Comparison of ENCODE assay signal across 16 cellular contexts in genomic region chrX:40066700-40067099, GRCh38. TPM values are rescaled to one million over a fixed set of nuclear protein-coding genes. Genes with fewer than 3 reads are reported as not detected.
DNase-seq lines count a peak whose midpoint lies in the region; ATAC-seq and TF ChIP-seq lines count a peak whose summit lies in the region.
"Had no signal": no experiment of that assay in that cellular context is flagged by ENCODE, and none has a peak within 500 bp of the region (broad histone marks: within the 10 kb centered on the region; RNA-seq: fewer than 3 reads in every experiment).

No MANE protein-coding gene starts in this region.

- ATAC-seq in activated CD8-positive, alpha-beta T cell treated with anti-CD3 and anti-CD28 coated beads, Interleukin-2, amount 10 ng/mL, durations not matched to agents 7 days and 5 days, result no peak
- ATAC-seq in activated CD8-positive, alpha-beta T cell treated with anti-CD3 and anti-CD28 coated beads for 36 hours, result no peak
- ATAC-seq in GM21717 (IDR thresholded peaks at IDR 0.05; ENCODE audit: unreplicated experiment), result no peak
- ATAC-seq: A549, GM12878, GM23338 had no signal

- TF ChIP-seq CTCF in activated CD8-positive, alpha-beta T cell treated with anti-CD3 and anti-CD28 coated beads for 36 hours (IDR thresholded peaks at IDR 0.05), result no peak

- H4K20me1 ChIP-seq in BLaER1 treated with 17β-estradiol and CSF1 and Interleukin-3, amounts not matched to agents 10 nM and 100 nM, result peaks cover 68 to 89% (median 77%) of the 10 kb centered on the region in 11 experiments; a peak in 20 of 22 replicates

- H3K27me3 ChIP-seq in BLaER1 treated with 17β-estradiol and CSF1 and Interleukin-3, amounts not matched to agents 10 nM and 100 nM, result no peaks in the 10 kb centered on the region
- H3K27me3 ChIP-seq in CD4-positive, alpha-beta memory T cell (ENCODE audit: insufficient read depth, low read length), result no peaks in the 10 kb centered on the region
- H3K27me3 ChIP-seq: BE2C had no signal

- POLR2A ChIA-PET in activated CD8-positive, alpha-beta T cell treated with anti-CD3 and anti-CD28 coated beads, Interleukin-2, amount 10 ng/mL, durations not matched to agents 7 days and 5 days (lab: Charles Lee), result interaction anchor here (1.9 kb wide), 1 partner anchor 31 kb away, joined by 11 read pairs; the partner anchor contains the start of gene BCOR
- POLR2A ChIA-PET in activated CD8-positive, alpha-beta T cell treated with anti-CD3 and anti-CD28 coated beads for 36 hours (lab: Charles Lee), result no interaction called here
- POLR2A ChIA-PET in CD4-positive, alpha-beta memory T cell (lab: Charles Lee; ENCODE audit: partially characterized antibody), result interaction anchor here (1.6 kb wide), 1 partner anchor 31 kb away, joined by 4 read pairs; the partner anchor contains the start of gene BCOR

- H3K4me3 Mint-ChIP-seq in activated CD8-positive, alpha-beta T cell treated with anti-CD3 and anti-CD28 coated beads, Interleukin-2, amount 10 ng/mL, durations not matched to agents 7 days and 5 days, result no peak overlapping the region
- no peak overlapping the region for H3K4me3 Mint-ChIP-seq in activated CD8-positive, alpha-beta T cell treated with anti-CD3 and anti-CD28 coated beads for 36 hours
- no peak overlapping the region for H3K4me3 Mint-ChIP-seq in CD4-positive, alpha-beta memory T cell
- H3K4me3 Mint-ChIP-seq: GM23338, IgD-negative memory B cell had no signal

- H3K9me3 ChIP-seq in BLaER1 treated with 17β-estradiol and CSF1 and Interleukin-3, amounts not matched to agents 10 nM and 100 nM (replicated peaks in 1 of 11), result 0 out of 22 replicates have a peak, but pooled peaks cover 0 to 6% (median 0%) of the 10 kb centered on the region in 11 experiments
- no peaks in the 10 kb centered on the region for H3K9me3 ChIP-seq in CD4-positive, alpha-beta memory T cell (ENCODE audit: control insufficient read depth in 1 of 2, low read length in 2 of 2)
- H3K9me3 ChIP-seq: A549, BE2C had no signal

- peak overlapping the region; percentile 90 for H3K27ac Mint-ChIP-seq in activated CD8-positive, alpha-beta T cell treated with anti-CD3 and anti-CD28 coated beads, Interleukin-2, amount 10 ng/mL, durations not matched to agents 7 days and 5 days
- H3K27ac Mint-ChIP-seq in activated CD8-positive, alpha-beta T cell treated with anti-CD3 and anti-CD28 coated beads for 36 hours, result no peak overlapping the region
- peak overlapping the region in 4 of 7 donors; percentile 22 to 72 (median 42) for H3K27ac Mint-ChIP-seq in CD4-positive, alpha-beta memory T cell
- H3K27ac Mint-ChIP-seq: GM23338 had no signal

- intact Hi-C loops in activated CD8-positive, alpha-beta T cell treated with anti-CD3 and anti-CD28 coated beads for 36 hours (cut with micrococcal nuclease), result no loop called here
- intact Hi-C loops in CD4-positive, alpha-beta memory T cell (cut with micrococcal nuclease), result loop anchor here (5.0 kb wide), 1 partner anchor 334 kb away; no protein-coding TSS in a partner anchor

- H3K9ac ChIP-seq in BLaER1 treated with 17β-estradiol and CSF1 and Interleukin-3, amounts not matched to agents 10 nM and 100 nM, result no peak overlapping the region

- TF ChIP-seq POLR2A in erythroblast (IDR thresholded peaks at IDR 0.05; ENCODE audit: low read length), result no peak

- no peak for DNase-seq in activated CD8-positive, alpha-beta T cell treated with anti-CD3 and anti-CD28 coated beads, Interleukin-2, amount 10 ng/mL, durations not matched to agents 7 days and 5 days
- DNase-seq in activated CD8-positive, alpha-beta T cell treated with anti-CD3 and anti-CD28 coated beads for 36 hours, result no peak
- no peak for DNase-seq in CD4-positive, alpha-beta memory T cell
- peak; percentile 30 to 44 for DNase-seq in erythroblast (lab: John Stamatoyannopoulos, UW)
- DNase-seq in pons (ENCODE audit: low spot score), result no peak
- no peak for DNase-seq in SIG-M5 treated with dmso at 0.1 percent for 504 hours (lab: John Stamatoyannopoulos, UW; ENCODE audit: unreplicated experiment)
- DNase-seq: BE2C, Calu3, DMS79, H7 had no signal

- CTCF ChIA-PET in activated CD8-positive, alpha-beta T cell treated with anti-CD3 and anti-CD28 coated beads, Interleukin-2, amount 10 ng/mL, durations not matched to agents 7 days and 5 days (lab: Charles Lee), result no interaction called here
- CTCF ChIA-PET in activated CD8-positive, alpha-beta T cell treated with anti-CD3 and anti-CD28 coated beads for 36 hours (lab: Charles Lee), result no interaction called here
- CTCF ChIA-PET in CD4-positive, alpha-beta memory T cell (lab: Charles Lee; ENCODE audit: partially characterized antibody), result interaction anchor here (1.6 kb wide), 1 partner anchor 27 kb away, joined by 3 read pairs; no protein-coding TSS in a partner anchor

- H3K9me3 Mint-ChIP-seq in activated CD8-positive, alpha-beta T cell treated with anti-CD3 and anti-CD28 coated beads, Interleukin-2, amount 10 ng/mL, durations not matched to agents 7 days and 5 days (ENCODE audit: insufficient read depth), result no peaks in the 10 kb centered on the region
- H3K9me3 Mint-ChIP-seq in activated CD8-positive, alpha-beta T cell treated with anti-CD3 and anti-CD28 coated beads for 36 hours, result no peaks in the 10 kb centered on the region
- H3K9me3 Mint-ChIP-seq in CD4-positive, alpha-beta memory T cell, result no peaks in the 10 kb centered on the region
- H3K9me3 Mint-ChIP-seq: GM23338, IgD-negative memory B cell had no signal

- H3K27ac ChIP-seq in BLaER1 treated with 17β-estradiol and CSF1 and Interleukin-3, amounts not matched to agents 10 nM and 100 nM, result no peak overlapping the region
- no peak overlapping the region for H3K27ac ChIP-seq in CD4-positive, alpha-beta memory T cell (ENCODE audit: low read depth, low read length)
- H3K27ac ChIP-seq: A549 had no signal

- H3K36me3 ChIP-seq in BLaER1 treated with 17β-estradiol and CSF1 and Interleukin-3, amounts not matched to agents 10 nM and 100 nM, result peaks cover 62 to 92% (median 73%) of the 10 kb centered on the region in 11 experiments
- H3K36me3 ChIP-seq in CD4-positive, alpha-beta memory T cell (ENCODE audit: insufficient read depth, low read length), result peaks cover 30% of the 10 kb centered on the region

- H3K36me3 Mint-ChIP-seq in activated CD8-positive, alpha-beta T cell treated with anti-CD3 and anti-CD28 coated beads, Interleukin-2, amount 10 ng/mL, durations not matched to agents 7 days and 5 days (ENCODE audit: low read depth), result peaks cover 67% of the 10 kb centered on the region
- H3K36me3 Mint-ChIP-seq in activated CD8-positive, alpha-beta T cell treated with anti-CD3 and anti-CD28 coated beads for 36 hours (ENCODE audit: low read depth), result peaks cover 52% of the 10 kb centered on the region
- H3K36me3 Mint-ChIP-seq in CD4-positive, alpha-beta memory T cell, result peaks cover 24 to 53% of the 10 kb centered on the region in 2 donors

- H3K4me2 ChIP-seq in BLaER1 treated with 17β-estradiol and CSF1 and Interleukin-3, amounts not matched to agents 10 nM and 100 nM, result peak overlapping the region; percentile 54 to 85 (median 66); a peak in 14 of 22 replicates
- H3K4me2 ChIP-seq: A549, GM23338 had no signal

- no peak overlapping the region for H3K4me3 ChIP-seq in BLaER1 treated with 17β-estradiol and CSF1 and Interleukin-3, amounts not matched to agents 10 nM and 100 nM
- no peak overlapping the region for H3K4me3 ChIP-seq in CD4-positive, alpha-beta memory T cell (ENCODE audit: low read length in 2 of 2)
- H3K4me3 ChIP-seq: A549, GM12878, GM23338 had no signal

- peaks cover 79% of the 10 kb centered on the region for H3K4me1 Mint-ChIP-seq in activated CD8-positive, alpha-beta T cell treated with anti-CD3 and anti-CD28 coated beads, Interleukin-2, amount 10 ng/mL, durations not matched to agents 7 days and 5 days (ENCODE audit: low read depth)
- H3K4me1 Mint-ChIP-seq in activated CD8-positive, alpha-beta T cell treated with anti-CD3 and anti-CD28 coated beads for 36 hours (ENCODE audit: low read depth), result peaks cover 67% of the 10 kb centered on the region
- peaks cover 28 to 54% (median 44%) of the 10 kb centered on the region in 4 donors for H3K4me1 Mint-ChIP-seq in CD4-positive, alpha-beta memory T cell

- peaks cover 29 to 60% (median 54%) of the 10 kb centered on the region in 10 experiments for H3K4me1 ChIP-seq in BLaER1 treated with 17β-estradiol and CSF1 and Interleukin-3, amounts not matched to agents 10 nM and 100 nM
- H3K4me1 ChIP-seq in CD4-positive, alpha-beta memory T cell (ENCODE audit: insufficient read depth, low read length), result peaks cover 49% of the 10 kb centered on the region
- H3K4me1 ChIP-seq: BE2C had no signal

- H3K27me3 Mint-ChIP-seq in activated CD8-positive, alpha-beta T cell treated with anti-CD3 and anti-CD28 coated beads, Interleukin-2, amount 10 ng/mL, durations not matched to agents 7 days and 5 days (ENCODE audit: low read depth), result no peaks in the 10 kb centered on the region
- H3K27me3 Mint-ChIP-seq in activated CD8-positive, alpha-beta T cell treated with anti-CD3 and anti-CD28 coated beads for 36 hours, result no peaks in the 10 kb centered on the region
- no peaks in the 10 kb centered on the region for H3K27me3 Mint-ChIP-seq in CD4-positive, alpha-beta memory T cell
- H3K27me3 Mint-ChIP-seq: IgD-negative memory B cell had no signal

RNA-seq across cellular contexts. Expression of gene BCOR, which starts 31.1 kb away (rescaled TPM):
- total RNA-seq in activated CD8-positive, alpha-beta T cell treated with anti-CD3 and anti-CD28 coated beads, Interleukin-2, amount 10 ng/mL, durations not matched to agents 7 days and 5 days, result 10 to 100 TPM; 41.5 to 45.5 TPM
- total RNA-seq in activated CD8-positive, alpha-beta T cell treated with anti-CD3 and anti-CD28 coated beads for 36 hours, result 10 to 100 TPM; 38.3 to 39.6 TPM
- total RNA-seq in CD4-positive, alpha-beta memory T cell, result 10 to 100 TPM; 47.1 to 48.7 TPM
- 1 to 10 TPM; 1.9 to 7.0 TPM for polyA plus RNA-seq in CD4-positive, alpha-beta memory T cell

Comparison
In these comparisons a context has a peak if more than half of its experiments do, and no peak if none do; other contexts are left out.
1. DNase-seq: peak in erythroblast (2 of 2); none in activated CD8-positive, alpha-beta T cell treated with anti-CD3 and anti-CD28 coated beads, Interleukin-2, amount 10 ng/mL, durations not matched to agents 7 days and 5 days (single experiment), activated CD8-positive, alpha-beta T cell treated with anti-CD3 and anti-CD28 coated beads for 36 hours (single experiment), CD4-positive, alpha-beta memory T cell (0 of 5), pons (single experiment) and SIG-M5 treated with dmso at 0.1 percent for 504 hours (single experiment).